8 cellular contexts compared by ENCODE assay signal in the genomic region with DNA sequence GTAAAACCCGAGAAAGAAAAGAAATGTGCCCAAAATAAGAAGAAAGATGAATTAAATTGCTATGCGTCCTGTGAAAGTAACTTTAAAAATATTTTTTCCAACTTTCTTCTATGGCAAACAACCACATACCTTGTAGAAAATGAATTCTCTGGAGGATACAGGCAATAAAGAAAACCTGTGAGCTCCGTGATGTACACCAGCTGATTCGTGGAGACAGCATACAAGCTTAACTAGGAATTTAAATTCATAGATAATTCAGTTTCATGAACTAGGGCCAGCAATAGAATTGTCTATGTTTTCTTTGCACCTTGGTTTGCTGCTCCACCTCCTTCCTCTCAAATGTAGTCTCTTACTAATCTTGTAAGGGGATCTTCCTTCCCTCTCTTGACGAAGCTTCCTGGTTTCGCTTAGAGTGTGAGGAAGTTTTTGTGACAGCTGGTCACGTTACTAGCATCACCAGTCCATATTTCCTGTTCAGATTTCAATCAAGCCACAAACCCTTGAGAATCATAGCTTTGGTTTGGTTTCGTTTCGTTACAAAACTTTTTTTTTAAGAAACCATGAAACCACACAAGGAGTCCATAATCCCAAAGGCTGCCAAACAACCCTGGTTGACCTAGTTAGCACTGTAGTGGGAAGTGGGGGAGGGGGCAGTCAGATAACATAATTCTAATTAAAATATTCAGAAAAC. TPM values are rescaled to one million over a fixed set of nuclear protein-coding genes. Genes with fewer than 3 reads are reported as not detected.
DNase-seq lines count a peak whose midpoint lies in the region; ATAC-seq, FAIRE-seq and TF ChIP-seq lines count a peak whose summit lies in the region.

No MANE protein-coding gene starts in this region.

- FAIRE-seq in HTR-8/SVneo (lab: Jason Lieb, UNC) = no peak

- H3K27me3 ChIP-seq in right cardiac atrium (ENCODE audit: control insufficient read depth, insufficient read depth) (no peaks in the 10 kb centered on the region), upper lobe of right lung (no peaks in the 10 kb centered on the region)

- no peak overlapping the region for H3K4me3 Mint-ChIP-seq in activated B cell treated with CpG ODN at 0.5 μM for 24 hours

- ATAC-seq in activated B cell treated with CpG ODN at 0.5 μM for 24 hours (ENCODE audit: low read depth) (peak; percentile 25), right cardiac atrium (peak; percentile 40 to 70), upper lobe of right lung (peak; percentile 46)

- peak overlapping the region; percentile 31 for H3K27ac Mint-ChIP-seq in activated B cell treated with CpG ODN at 0.5 μM for 24 hours

- peaks cover 7% of the 10 kb centered on the region for H3K4me1 Mint-ChIP-seq in activated B cell treated with CpG ODN at 0.5 μM for 24 hours

- TF ChIP-seq CTCF in activated B cell treated with CpG ODN at 0.5 μM for 24 hours (IDR thresholded peaks at IDR 0.05) (no peak), upper lobe of right lung (IDR thresholded peaks at IDR 0.05) (no peak)

- no peaks in the 10 kb centered on the region for H3K27me3 Mint-ChIP-seq in activated B cell treated with CpG ODN at 0.5 μM for 24 hours

- intact Hi-C loops in activated B cell treated with CpG ODN at 0.5 μM for 24 hours (cut with micrococcal nuclease) = no loop called here
- intact Hi-C loops in right cardiac atrium (cut with DNase I) = no loop called here
- intact Hi-C loops in upper lobe of right lung (cut with DNase I) = no loop called here
- intact Hi-C loops in posterior cingulate gyrus (cut with DNase I) = no loop called here

- H3K4me1 ChIP-seq in right cardiac atrium (ENCODE audit: control insufficient read depth, insufficient read depth, low read length) (no peaks in the 10 kb centered on the region), upper lobe of right lung (no peaks in the 10 kb centered on the region)

- H3K4me3 ChIP-seq in right cardiac atrium (ENCODE audit: low read length) (peak overlapping the region; percentile 48), upper lobe of right lung (peak overlapping the region; percentile 34)

- no peaks in the 10 kb centered on the region for H3K36me3 Mint-ChIP-seq in activated B cell treated with CpG ODN at 0.5 μM for 24 hours (ENCODE audit: low read depth)

- H3K36me3 ChIP-seq in upper lobe of right lung = no peaks in the 10 kb centered on the region

- WGBS in right cardiac atrium = 35% methylated on average over 9 of the region's 9 CpGs

- H3K9me3 Mint-ChIP-seq in activated B cell treated with CpG ODN at 0.5 μM for 24 hours = peaks cover 20% of the 10 kb centered on the region

- CTCF ChIA-PET in activated B cell treated with CpG ODN at 0.5 μM for 24 hours (lab: Charles Lee) = no interaction called here

- H3K9me3 ChIP-seq in right cardiac atrium (ENCODE audit: control insufficient read depth, low read length) (no peaks in the 10 kb centered on the region), upper lobe of right lung (no peaks in the 10 kb centered on the region)

- POLR2A ChIA-PET in activated B cell treated with CpG ODN at 0.5 μM for 24 hours (lab: Charles Lee) = no interaction called here

- DNase-seq in activated gamma-delta T cell treated with Interleukin-2 at 50 U/mL for 16 hours = peak; percentile 23
- no peak for DNase-seq in activated gamma-delta T cell (lab: John Stamatoyannopoulos, UW)
- DNase-seq in HTR-8/SVneo (ENCODE audit: insufficient read length, low spot score) = peak; percentile 53
- DNase-seq in activated B cell treated with CpG ODN at 0.5 μM for 24 hours = no peak
- DNase-seq in right cardiac atrium = no peak
- DNase-seq in upper lobe of right lung = no peak
- no peak for DNase-seq in NCI-H2171 treated with DMSO at 0.1 percent for 48 hours (lab: John Stamatoyannopoulos, UW)
- DNase-seq in posterior cingulate gyrus = no peak

- H3K27ac ChIP-seq in right cardiac atrium (ENCODE audit: low read length) = no peak overlapping the region
- H3K27ac ChIP-seq in upper lobe of right lung = no peak overlapping the region

RNA-seq across cellular contexts. Expression of a gene that starts 35.8 kb away (rescaled TPM):
- not detected in 2 replicates for total RNA-seq in activated B cell treated with CpG ODN at 0.5 μM for 24 hours
- total RNA-seq in right cardiac atrium = under 1 TPM in 1 of 4 donors, not detected in 3; 0.09 TPM
- polyA plus RNA-seq in right cardiac atrium = 0.23 TPM
- 0.64 TPM for total RNA-seq in upper lobe of right lung

Comparison
In these comparisons a context has a peak if more than half of its experiments do, and no peak if none do; other contexts are left out.
1. DNase-seq: peak in activated gamma-delta T cell treated with Interleukin-2 at 50 U/mL for 16 hours (single experiment) and HTR-8/SVneo (single experiment); none in activated gamma-delta T cell (single experiment), activated B cell treated with CpG ODN at 0.5 μM for 24 hours (single experiment), right cardiac atrium (0 of 3), upper lobe of right lung (single experiment), NCI-H2171 treated with DMSO at 0.1 percent for 48 hours (single experiment) and posterior cingulate gyrus (0 of 10).
2. Peak in every context shown above with its lines, with median percentiles within 50 percentile points of each other: ATAC-seq.